ENCODE assay signal across 15 cellular contexts in genomic region chr1:205597691-205598314, GRCh38. TPM values are rescaled to one million over a fixed set of nuclear protein-coding genes. Genes with fewer than 3 reads are reported as not detected.
DNase-seq lines count a peak whose midpoint lies in the region; ATAC-seq and TF ChIP-seq lines count a peak whose summit lies in the region.
"Had no signal": no experiment of that assay in that cellular context is flagged by ENCODE, and none has a peak within 500 bp of the region (broad histone marks: within the 10 kb centered on the region; RNA-seq: fewer than 3 reads in every experiment).

No MANE protein-coding gene starts in this region.

- no peaks in the 10 kb centered on the region for H3K9me3 ChIP-seq in uterus
- H3K9me3 ChIP-seq: A549, transverse colon had no signal

- peak overlapping the region; percentile 98 for H3K27ac Mint-ChIP-seq in endothelial cell (ENCODE audit: unreplicated experiment)
- H3K27ac Mint-ChIP-seq: neural progenitor cell had no signal

- no peaks in the 10 kb centered on the region for H3K9me3 Mint-ChIP-seq in endothelial cell (ENCODE audit: unreplicated experiment)
- H3K9me3 Mint-ChIP-seq: neural progenitor cell had no signal

- H3K36me3 Mint-ChIP-seq in endothelial cell (ENCODE audit: low read depth, unreplicated experiment): peaks cover 45% of the 10 kb centered on the region

- DNase-seq in activated effector memory CD4-positive, alpha-beta T cell treated with anti-CD3 and anti-CD28 coated beads, Interleukin-2, amount 50 U/mL, for 16 hours: peak; percentile 54
- DNase-seq in activated effector memory CD4-positive, alpha-beta T cell treated with Interleukin-2 at 50 U/mL for 16 hours: no peak
- DNase-seq in endothelial cell (ENCODE audit: low spot score) (no peak), lung microvascular endothelial cell (ENCODE audit: low read depth in 2 of 2) (peak; percentile 62 to 96), uterus (no peak), cerebellar cortex (ENCODE audit: low spot score) (no peak), COLO668 (lab: John Stamatoyannopoulos, UW; ENCODE audit: unreplicated experiment) (no peak)
- DNase-seq: activated CD8-positive, alpha-beta T cell treated with anti-CD3 and anti-CD28 coated beads, Interleukin-2, amount 10 ng/mL, durations not matched to agents 7 days and 5 days; effector CD8-positive, alpha-beta T cell; RPMI8226; transverse colon had no signal

- TF ChIP-seq CTCF in endothelial cell (IDR thresholded peaks at IDR 0.05; ENCODE audit: unreplicated experiment): no peak
- no peak for TF ChIP-seq CTCF in uterus (IDR thresholded peaks at IDR 0.05)

- no peak overlapping the region for H3K4me3 ChIP-seq in uterus
- H3K4me3 ChIP-seq: A549, neural progenitor cell, smooth muscle cell, transverse colon had no signal

- H3K27me3 Mint-ChIP-seq in endothelial cell (ENCODE audit: unreplicated experiment): peaks cover 16% of the 10 kb centered on the region

- intact Hi-C loops in uterus (cut with DNase I; ENCODE audit: low total_unique reads): no loop called here

- ATAC-seq in GM21825 (IDR thresholded peaks at IDR 0.05; ENCODE audit: unreplicated experiment): no peak
- ATAC-seq: A549; activated CD8-positive, alpha-beta T cell treated with anti-CD3 and anti-CD28 coated beads, Interleukin-2, amount 10 ng/mL, durations not matched to agents 7 days and 5 days had no signal

- TF ChIP-seq POLR2A in uterus (IDR thresholded peaks at IDR 0.05): no peak

- H3K27ac ChIP-seq in uterus: peak overlapping the region; percentile 64 to 80
- H3K27ac ChIP-seq: A549, neural progenitor cell had no signal

- H3K27me3 ChIP-seq in uterus: no peaks in the 10 kb centered on the region
- H3K27me3 ChIP-seq: neural progenitor cell, transverse colon had no signal

- H3K4me1 Mint-ChIP-seq in endothelial cell (ENCODE audit: unreplicated experiment): peaks cover 76% of the 10 kb centered on the region
- H3K4me1 Mint-ChIP-seq: neural progenitor cell had no signal

- peak overlapping the region; percentile 83 for H3K4me3 Mint-ChIP-seq in endothelial cell (ENCODE audit: unreplicated experiment)
- H3K4me3 Mint-ChIP-seq: activated CD8-positive, alpha-beta T cell treated with anti-CD3 and anti-CD28 coated beads, Interleukin-2, amount 10 ng/mL, durations not matched to agents 7 days and 5 days; neural progenitor cell had no signal

- H3K4me1 ChIP-seq in uterus: no peaks in the 10 kb centered on the region
- H3K4me1 ChIP-seq: A549, neural progenitor cell had no signal

- H3K36me3 ChIP-seq in uterus: no peaks in the 10 kb centered on the region
- H3K36me3 ChIP-seq: neural progenitor cell, transverse colon had no signal

RNA-seq across cellular contexts. Expression of gene ELK4, which starts 34.0 kb away (rescaled TPM):
- total RNA-seq in endothelial cell (ENCODE audit: unreplicated experiment) (57.1 TPM), lung microvascular endothelial cell (26.4 and 27.0 TPM in 2 replicates), uterus (10 to 100 TPM; 17.9 to 97.7 (median 26.7) TPM)

Comparison
In these comparisons a context has a peak if more than half of its experiments do, and no peak if none do; other contexts are left out.
1. DNase-seq: peak in activated effector memory CD4-positive, alpha-beta T cell treated with anti-CD3 and anti-CD28 coated beads, Interleukin-2, amount 50 U/mL, for 16 hours (single experiment) and lung microvascular endothelial cell (2 of 2); none in activated effector memory CD4-positive, alpha-beta T cell treated with Interleukin-2 at 50 U/mL for 16 hours (single experiment), endothelial cell (single experiment), uterus (0 of 2), cerebellar cortex (single experiment) and COLO668 (single experiment).